Comparison of ENCODE assay signal across 8 cellular contexts in genomic region chr2:30145826-30146336, GRCh38. TPM values are rescaled to one million over a fixed set of nuclear protein-coding genes. Genes with fewer than 3 reads are reported as not detected.
A peak's percentile ranks its signal among the peaks of the same experiment; 100 is the strongest.
DNase-seq lines count a peak whose midpoint lies in the region; ATAC-seq, FAIRE-seq and TF ChIP-seq lines count a peak whose summit lies in the region.

No MANE protein-coding gene starts in this region.

- BruUV-seq in Panc1 (replicated peaks; lab: Mats Ljungman, UMichigan) (no TSS peak), endothelial cell of umbilical vein (replicated peaks; lab: Mats Ljungman, UMichigan) (TSS peak; percentile 56)

- H3K27ac ChIP-seq in CD8-positive, alpha-beta memory T cell (ENCODE audit: low read depth, low read length): peak overlapping the region; percentile 100
- H3K27ac ChIP-seq in Panc1 (ENCODE audit: low read length) (peak overlapping the region; percentile 24), endothelial cell of umbilical vein (ENCODE audit: insufficient read depth, low read depth, low read length) (peak overlapping the region; percentile 25), ovary (peak overlapping the region; percentile 63 to 89)

- H3K9ac ChIP-seq in endothelial cell of umbilical vein (replicated peaks; ENCODE audit: extremely low read depth, insufficient read depth, low read length): peak overlapping the region; percentile 42

- no peaks in the 10 kb centered on the region for H4K20me1 ChIP-seq in endothelial cell of umbilical vein (replicated peaks; ENCODE audit: control insufficient read depth, extremely low read depth, insufficient read depth, low read length)

- no peak for FAIRE-seq in endothelial cell of umbilical vein (lab: Jason Lieb, UNC)

- no peaks in the 10 kb centered on the region for H3K27me3 ChIP-seq in CD8-positive, alpha-beta memory T cell (ENCODE audit: insufficient read depth, low read length, poor library complexity, severe bottlenecking)
- H3K27me3 ChIP-seq in Panc1 (ENCODE audit: control insufficient read depth, insufficient read depth, low read length) (no peaks in the 10 kb centered on the region; the same call in 1 of the 2 replicates), endothelial cell of umbilical vein (ENCODE audit: control insufficient read depth in 2 of 2, insufficient read depth in 2 of 2, low read length in 2 of 2) (peaks cover 1 to 10% of the 10 kb centered on the region in 2 experiments), ovary (no peaks in the 10 kb centered on the region)

- H3K9me3 Mint-ChIP-seq in CD8-positive, alpha-beta memory T cell: peaks cover 0 to 5% (median 0%) of the 10 kb centered on the region in 5 donors

- peaks cover 46% of the 10 kb centered on the region for H3K4me1 ChIP-seq in CD8-positive, alpha-beta memory T cell (ENCODE audit: insufficient read depth, low read length)
- H3K4me1 ChIP-seq in Panc1 (ENCODE audit: control insufficient read depth, insufficient read depth, low read length): peaks cover 28% of the 10 kb centered on the region
- peaks cover 30% of the 10 kb centered on the region for H3K4me1 ChIP-seq in endothelial cell of umbilical vein (ENCODE audit: control insufficient read depth, extremely low read depth, insufficient read depth, low read length)
- peaks cover 9% of the 10 kb centered on the region for H3K4me1 ChIP-seq in ovary (ENCODE audit: insufficient read depth)

- peaks cover 0 to 7% of the 10 kb centered on the region in 2 donors for H3K27me3 Mint-ChIP-seq in CD8-positive, alpha-beta memory T cell

- H3K4me3 ChIP-seq in CD8-positive, alpha-beta memory T cell (ENCODE audit: low read length): peak overlapping the region; percentile 71
- H3K4me3 ChIP-seq in Panc1 (ENCODE audit: low read depth in 2 of 2, low read length in 2 of 2) (peak overlapping the region; percentile 61 to 83), endothelial cell of umbilical vein (replicated peaks in 1 of 3; ENCODE audit: insufficient read depth in 1 of 3, low read depth in 1 of 3, low read length in 3 of 3) (peak overlapping the region in 2 of 3 experiments; percentile 38 to 53), ovary (peak overlapping the region; percentile 48)

- TF ChIP-seq POLR2A in endothelial cell of umbilical vein (IDR thresholded peaks at IDR 0.05; ENCODE audit: low read depth, low read length) (no peak), ovary (IDR thresholded peaks at IDR 0.05) (no peak)

- peak overlapping the region; percentile 86 to 94 (median 89) for H3K4me3 Mint-ChIP-seq in CD8-positive, alpha-beta memory T cell

- DNase-seq in CD8-positive, alpha-beta memory T cell: no peak
- no peak for DNase-seq in Panc1 (ENCODE audit: low read depth, low spot score)
- DNase-seq in endothelial cell of umbilical vein (ENCODE audit: low read depth, low spot score): no peak
- DNase-seq in ovary: no peak
- DNase-seq in C1 segment of cervical spinal cord (lab: John Stamatoyannopoulos, UW): no peak
- no peak for DNase-seq in NOMO-1 (lab: John Stamatoyannopoulos, UW; ENCODE audit: unreplicated experiment in 2 of 2)
- DNase-seq in GM03348 (ENCODE audit: low spot score): no peak

- H3K36me3 Mint-ChIP-seq in CD8-positive, alpha-beta memory T cell: peaks cover 0 to 32% (median 8%) of the 10 kb centered on the region in 3 donors

- H3K9me1 ChIP-seq in endothelial cell of umbilical vein (replicated peaks; ENCODE audit: control insufficient read depth, extremely low read depth, insufficient read depth, low read length): no peaks in the 10 kb centered on the region

- TF ChIP-seq CTCF in Panc1 (IDR thresholded peaks at IDR 0.05) (no peak), endothelial cell of umbilical vein (IDR thresholded peaks at IDR 0.05; ENCODE audit: extremely low read depth in 1 of 2, insufficient read depth in 1 of 2, low read depth in 1 of 2, low read length in 2 of 2) (no peak), ovary (IDR thresholded peaks at IDR 0.05) (no peak)

- in situ Hi-C loops in Panc1 (cut with HindIII; ENCODE audit: low pct_unique_long_range_greater_than_20kb, low sequenced_read_pairs): no loop called here

- CTCF ChIA-PET in CD8-positive, alpha-beta memory T cell (lab: Charles Lee): interaction anchor here (0.9 to 6.5 kb wide), 13 partner anchors 8 to 568 kb away, joined by 3 to 67 read pairs (median 7); partner anchors contain the start of gene LBH
- CTCF ChIA-PET in Panc1 (lab: Charles Lee): interaction anchor here (0.7 to 1.5 kb wide), 3 partner anchors 19 to 566 kb away, joined by 3 to 18 read pairs (median 5); no protein-coding TSS in a partner anchor
- CTCF ChIA-PET in endothelial cell of umbilical vein (lab: Charles Lee): interaction anchor here (0.7 to 8.0 kb wide), 7 partner anchors 9 to 566 kb away, joined by 3 to 101 read pairs (median 7); no protein-coding TSS in a partner anchor

- H3K4me1 Mint-ChIP-seq in CD8-positive, alpha-beta memory T cell: peaks cover 41 to 52% (median 43%) of the 10 kb centered on the region in 3 donors

- no peak for ATAC-seq in Panc1
- no peak for ATAC-seq in HG03159 (IDR thresholded peaks at IDR 0.05; ENCODE audit: unreplicated experiment)

- TF ChIP-seq EP300 in ovary (IDR thresholded peaks at IDR 0.05): no peak

- 17 to 30% (median 20%) methylated on average over 8 of the region's 8 CpGs for WGBS in ovary, 3 donors

- no peaks in the 10 kb centered on the region for H3K79me2 ChIP-seq in endothelial cell of umbilical vein (ENCODE audit: control insufficient read depth, insufficient read depth, low read length)

- H3K4me2 ChIP-seq in endothelial cell of umbilical vein (ENCODE audit: insufficient read depth, low read length): peak overlapping the region; percentile 80

- H2AFZ ChIP-seq in endothelial cell of umbilical vein (ENCODE audit: low read depth, low read length): peak overlapping the region; percentile 63

- H3K36me3 ChIP-seq in CD8-positive, alpha-beta memory T cell (ENCODE audit: insufficient read depth, low read length): no peaks in the 10 kb centered on the region
- peaks cover 6% of the 10 kb centered on the region for H3K36me3 ChIP-seq in Panc1 (ENCODE audit: control insufficient read depth, insufficient read depth, low read length)
- H3K36me3 ChIP-seq in endothelial cell of umbilical vein (ENCODE audit: control insufficient read depth in 2 of 2, extremely low read depth in 1 of 2, insufficient read depth in 2 of 2, low read length in 2 of 2): peaks cover 0 to 2% of the 10 kb centered on the region in 2 experiments
- H3K36me3 ChIP-seq in ovary: no peaks in the 10 kb centered on the region

- no peaks in the 10 kb centered on the region for H3K9me3 ChIP-seq in CD8-positive, alpha-beta memory T cell (ENCODE audit: low read length)
- no peaks in the 10 kb centered on the region for H3K9me3 ChIP-seq in Panc1 (ENCODE audit: control insufficient read depth, insufficient read depth, low read depth, low read length)
- no peaks in the 10 kb centered on the region for H3K9me3 ChIP-seq in endothelial cell of umbilical vein (replicated peaks; ENCODE audit: control insufficient read depth, insufficient read depth, low read length)
- no peaks in the 10 kb centered on the region for H3K9me3 ChIP-seq in ovary

- dilution Hi-C loops in endothelial cell of umbilical vein (cut with MboI; ENCODE audit: extremely low pct_ligation_motif_present, low sequenced_read_pairs): no loop called here

- intact Hi-C loops in Panc1 (cut with micrococcal nuclease; ENCODE audit: unreplicated experiment) (no loop called here), endothelial cell of umbilical vein (cut with micrococcal nuclease) (loop anchor here (2.0 to 5.0 kb wide), 4 partner anchors 55 to 566 kb away; partner anchors contain the start of genes LBH and LCLAT1), ovary (cut with DNase I) (no loop called here)

- POLR2A ChIA-PET in CD8-positive, alpha-beta memory T cell (lab: Charles Lee): interaction anchor here (1.0 to 4.2 kb wide), 7 partner anchors 15 to 1134 kb away, joined by 3 to 83 read pairs (median 9); partner anchors contain the start of gene LBH
- POLR2A ChIA-PET in Panc1 (lab: Charles Lee): interaction anchor here (1.2 kb wide), 1 partner anchor 19 kb away, joined by 7 read pairs; no protein-coding TSS in a partner anchor
- POLR2A ChIA-PET in endothelial cell of umbilical vein (lab: Charles Lee): interaction anchor here (0.6 to 1.1 kb wide), 4 partner anchors 13 to 1136 kb away, joined by 3 to 14 read pairs (median 4); no protein-coding TSS in a partner anchor

- peak overlapping the region; percentile 98 to 100 (median 99) for H3K27ac Mint-ChIP-seq in CD8-positive, alpha-beta memory T cell

TF ChIP-seq in endothelial cell of umbilical vein, 7 proteins besides CTCF, POLR2A, EP300 and RAD21:
- TF ChIP-seq MYC (IDR thresholded peaks at IDR 0.05; ENCODE audit: low read depth, low read length): no peak
- no peak for TF ChIP-seq FOS (IDR thresholded peaks at IDR 0.05; ENCODE audit: borderline replicate concordance, insufficient read depth, low read length)
- TF ChIP-seq MAX (IDR thresholded peaks at IDR 0.05; ENCODE audit: insufficient read depth, insufficient read length): no peak
- no peak for TF ChIP-seq POLR2AphosphoS5 (IDR thresholded peaks at IDR 0.05; ENCODE audit: insufficient read depth, low read depth, low read length)
- no peak for TF ChIP-seq EZH2 (IDR thresholded peaks at IDR 0.05; ENCODE audit: borderline replicate concordance, low read depth, low read length, severe bottlenecking)
- TF ChIP-seq JUN (IDR thresholded peaks at IDR 0.05; ENCODE audit: borderline replicate concordance, insufficient read depth, insufficient read length, low read depth): no peak
- TF ChIP-seq GATA2 (IDR thresholded peaks at IDR 0.05; ENCODE audit: insufficient read depth, insufficient read length, low read depth, low read length): no peak

RNA-seq across cellular contexts. Expression of gene YPEL5, which starts 0.9 kb away (rescaled TPM):
- 10 to 100 TPM; 35.7 to 38.3 TPM for total RNA-seq in CD8-positive, alpha-beta memory T cell
- polyA plus RNA-seq in CD8-positive, alpha-beta memory T cell: 119 TPM
- total RNA-seq in Panc1 (2021; ENCODE audit: unreplicated experiment) (66.4 TPM), endothelial cell of umbilical vein (59.3 and 62.0 TPM in 2 replicates), ovary (100 to 1,000 TPM in 2 of 7 donors, 10 to 100 TPM in 5; 65.1 to 103 (median 81.6) TPM)
- 63.8 TPM for polyA plus RNA-seq in Panc1 (2012; ENCODE audit: insufficient read length)
- polyA plus RNA-seq in endothelial cell of umbilical vein (49.5 and 51.8 TPM in 2 replicates), ovary (10 to 100 TPM; 68.9 to 91.2 TPM)
- polyA plus RNA-seq in endothelial cell of umbilical vein (2011; cell fraction: cytosol; rRNA removed): 54.0 and 67.5 TPM in 2 replicates
- 68.2 and 80.6 TPM in 2 replicates for polyA plus RNA-seq in endothelial cell of umbilical vein (2011; cell fraction: nucleus; rRNA removed)
- 75.4 and 100 TPM in 2 replicates for polyA plus RNA-seq in endothelial cell of umbilical vein (2012)
- polyA minus RNA-seq in endothelial cell of umbilical vein: 78.6 and 96.8 TPM in 2 replicates
- 7.8 TPM for polyA minus RNA-seq in endothelial cell of umbilical vein (2011; cell fraction: cytosol; rRNA and poly(A)+ RNA removed)
- polyA minus RNA-seq in endothelial cell of umbilical vein (2011; cell fraction: nucleus; rRNA and poly(A)+ RNA removed): 75.8 and 85.7 TPM in 2 replicates

Comparison
In these comparisons a context has a peak if more than half of its experiments do, and no peak if none do; other contexts are left out.
1. H3K27ac ChIP-seq: peak in every context shown above with its lines; median percentile 100 in CD8-positive, alpha-beta memory T cell; 76 in ovary; 25 in endothelial cell of umbilical vein; 24 in Panc1.